ENCODE assay signal across 22 cellular contexts in genomic region chr3:109241459-109241858, GRCh38.
"Had no signal": no experiment of that assay in that cellular context is flagged by ENCODE, and none has a peak within 500 bp of the region (broad histone marks: within the 10 kb centered on the region; RNA-seq: fewer than 3 reads in every experiment).

No MANE protein-coding gene starts in this region.

- H3K36me3 Mint-ChIP-seq: activated naive CD8-positive, alpha-beta T cell; stimulated activated effector memory CD8-positive, alpha-beta T cell treated with anti-CD3 and anti-CD28 coated beads, Interleukin-12 subunit alpha, Interleukin-12 subunit beta, amount 100 ng/mL, for 72 hours had no signal

- ATAC-seq: activated T-helper 17 cell treated with anti-CD3 and anti-CD28 coated beads, Interleukin-2, amount 50 U/mL, for 72 hours; natural killer cell treated with Interleukin-12 subunit alpha and Interleukin-12 subunit beta and Interleukin-15 and Interleukin-18, amount 100 ng/mL, for 72 hours; right cardiac atrium; stimulated activated effector memory CD8-positive, alpha-beta T cell treated with anti-CD3 and anti-CD28 coated beads, Interleukin-12 subunit alpha, Interleukin-12 subunit beta, amount 100 ng/mL, for 72 hours had no signal

- H3K4me1 Mint-ChIP-seq: activated T-helper 17 cell treated with anti-CD3 and anti-CD28 coated beads, Interleukin-2, amount 50 U/mL, for 72 hours; stimulated activated effector memory CD8-positive, alpha-beta T cell treated with anti-CD3 and anti-CD28 coated beads, Interleukin-12 subunit alpha, Interleukin-12 subunit beta, amount 100 ng/mL, for 72 hours had no signal

- H3K36me3 ChIP-seq: adrenal gland, ascending aorta, stomach, suprapubic skin, tibial nerve had no signal

- H3K4me3 Mint-ChIP-seq: activated naive CD8-positive, alpha-beta T cell; activated T-cell treated with anti-CD3 and anti-CD28 coated beads, Interleukin-2, amount 50 U/mL, for 24 hours; activated T-helper 17 cell treated with anti-CD3 and anti-CD28 coated beads, Interleukin-2, amount 50 U/mL, for 72 hours; natural killer cell treated with Interleukin-12 subunit alpha and Interleukin-12 subunit beta and Interleukin-15 and Interleukin-18, amount 100 ng/mL, for 72 hours; stimulated activated effector memory CD8-positive, alpha-beta T cell treated with anti-CD3 and anti-CD28 coated beads, Interleukin-12 subunit alpha, Interleukin-12 subunit beta, amount 100 ng/mL, for 72 hours had no signal

- H3K27me3 Mint-ChIP-seq: activated T-helper 17 cell treated with anti-CD3 and anti-CD28 coated beads, Interleukin-2, amount 50 U/mL, for 72 hours; natural killer cell treated with Interleukin-12 subunit alpha and Interleukin-12 subunit beta and Interleukin-15 and Interleukin-18, amount 100 ng/mL, for 72 hours had no signal

- H3K4me3 ChIP-seq: adrenal gland, ascending aorta, skin epidermis, stomach, suprapubic skin, tibial nerve had no signal

- H3K9me3 Mint-ChIP-seq: activated T-helper 17 cell treated with anti-CD3 and anti-CD28 coated beads, Interleukin-2, amount 50 U/mL, for 72 hours had no signal

- H3K27me3 ChIP-seq: adrenal gland, ascending aorta, stomach, suprapubic skin, tibial nerve had no signal

- DNase-seq: activated CD4-positive, alpha-beta T cell treated with anti-CD3 and anti-CD28 coated beads, Interleukin-2, amount 50 U/mL, for 4 hours; activated CD8-positive, alpha-beta memory T cell treated with anti-CD3 and anti-CD28 coated beads for 24 hours; activated CD8-positive, alpha-beta memory T cell treated with anti-CD3 and anti-CD28 coated beads, Interleukin-2, amount 50 U/mL, for 4 hours; activated T-cell treated with anti-CD3 and anti-CD28 coated beads, Interleukin-2, amount 50 U/mL, for 24 hours; adrenal gland; central memory CD4-positive, alpha-beta T cell; effector memory CD4-positive, alpha-beta T cell; foreskin melanocyte; hippocampal formation; nucleus accumbens; right cardiac atrium; stimulated activated CD4-positive, alpha-beta T cell treated with anti-CD3 and anti-CD28 coated beads, Interleukin-2, amount 100 ng/mL, for 24 hours; stomach; T-helper 9 cell had no signal

- H3K27ac Mint-ChIP-seq: activated naive CD8-positive, alpha-beta T cell; activated T-cell treated with anti-CD3 and anti-CD28 coated beads, Interleukin-2, amount 50 U/mL, for 24 hours; activated T-helper 17 cell treated with anti-CD3 and anti-CD28 coated beads, Interleukin-2, amount 50 U/mL, for 72 hours; natural killer cell treated with Interleukin-12 subunit alpha and Interleukin-12 subunit beta and Interleukin-15 and Interleukin-18, amount 100 ng/mL, for 72 hours; stimulated activated effector memory CD8-positive, alpha-beta T cell treated with anti-CD3 and anti-CD28 coated beads, Interleukin-12 subunit alpha, Interleukin-12 subunit beta, amount 100 ng/mL, for 72 hours had no signal
